Comparison of ENCODE assay signal across 1 cellular context in the genomic region with DNA sequence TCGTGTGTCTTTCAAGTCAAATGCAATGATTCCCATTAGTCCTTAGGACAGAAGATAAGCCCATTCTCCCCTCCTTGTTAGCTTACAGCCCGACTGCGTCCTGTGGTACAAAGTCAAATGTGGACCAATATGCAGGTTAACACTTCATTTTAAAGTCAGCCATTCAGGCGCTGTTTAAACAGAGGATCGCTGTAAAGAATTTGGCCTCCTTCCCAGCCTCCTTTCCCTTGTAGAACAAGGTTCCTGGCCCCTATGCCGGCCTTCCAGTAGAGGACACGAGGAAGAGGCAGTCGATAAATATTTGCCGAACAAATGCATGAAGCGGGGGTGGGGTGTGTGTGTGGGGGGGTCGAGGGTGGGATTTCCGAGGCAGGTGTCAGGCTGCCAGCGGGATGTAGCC.
TF ChIP-seq lines count a peak whose summit lies in the region.

No MANE protein-coding gene starts in this region.

TF ChIP-seq in H1, 55 proteins besides CTCF, POLR2A, EP300 and RAD21:
- TF ChIP-seq SIRT6 (IDR thresholded peaks at IDR 0.05; ENCODE audit: low read length) (no peak), FOSL1 (IDR thresholded peaks at IDR 0.05; ENCODE audit: insufficient read depth, low read depth, low read length) (no peak), ZNF274 (IDR thresholded peaks at IDR 0.05; ENCODE audit: borderline replicate concordance, extremely low read depth, low read length) (no peak), CHD1 (IDR thresholded peaks at IDR 0.05; ENCODE audit: low read depth, low read length) (no peak)
